In genomic region chr3:172537521-172538158, GRCh38 we compare ENCODE assay signal across 1 cellular context.
TF ChIP-seq lines count a peak whose summit lies in the region.

No MANE protein-coding gene starts in this region.

TF ChIP-seq in HepG2, 621 proteins besides CTCF, POLR2A, EP300 and RAD21 (continued from another document):
- TF ChIP-seq ZNF512 (CRISPR knock-in tag; IDR thresholded peaks at IDR 0.05), result no peak
